In the genomic region with DNA sequence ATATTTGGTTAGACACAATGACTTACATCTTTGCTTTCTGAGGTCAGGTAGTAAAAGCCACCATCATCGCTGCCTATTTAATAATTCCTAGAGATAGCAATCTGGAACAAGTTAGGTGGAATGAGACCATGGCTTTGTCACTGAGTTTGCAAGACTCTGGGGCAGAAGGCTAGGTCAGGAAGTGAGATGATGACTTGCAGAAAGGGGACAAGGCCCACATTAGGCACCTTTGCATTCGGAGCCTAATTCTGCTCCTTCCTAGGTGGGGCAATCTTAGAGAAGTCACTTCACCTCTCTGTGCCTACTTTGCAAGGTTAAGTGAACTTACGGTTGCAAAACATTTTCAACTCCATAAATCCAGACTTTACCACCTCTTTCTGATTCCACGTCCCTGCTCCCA, we compare ENCODE assay signal across 2 cellular contexts.
TF ChIP-seq lines count a peak whose summit lies in the region.

No MANE protein-coding gene starts in this region.

TF ChIP-seq in HepG2, 621 proteins besides CTCF, POLR2A, EP300 and RAD21:
- 0 out of 2 replicates have a peak, but pooled peaks have one; percentile 19 for TF ChIP-seq NFE2L2 (IDR thresholded peaks at IDR 0.05; ENCODE audit: low read length)
- TF ChIP-seq ZNF333 (CRISPR knock-in tag; IDR thresholded peaks at IDR 0.05; ENCODE audit: borderline replicate concordance) = no peak
- TF ChIP-seq, protein P1, sequence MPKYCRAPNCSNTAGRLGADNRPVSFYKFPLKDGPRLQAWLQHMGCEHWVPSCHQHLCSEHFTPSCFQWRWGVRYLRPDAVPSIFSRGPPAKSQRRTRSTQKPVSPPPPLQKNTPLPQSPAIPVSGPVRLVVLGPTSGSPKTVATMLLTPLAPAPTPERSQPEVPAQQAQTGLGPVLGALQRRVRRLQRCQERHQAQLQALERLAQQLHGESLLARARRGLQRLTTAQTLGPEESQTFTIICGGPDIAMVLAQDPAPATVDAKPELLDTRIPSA (CRISPR knock-in tag; IDR thresholded peaks at IDR 0.05; ENCODE audit: borderline replicate concordance) = no peak
- no peak for TF ChIP-seq KDM1A (CRISPR knock-in tag; IDR thresholded peaks at IDR 0.05)
- TF ChIP-seq, protein P2, sequence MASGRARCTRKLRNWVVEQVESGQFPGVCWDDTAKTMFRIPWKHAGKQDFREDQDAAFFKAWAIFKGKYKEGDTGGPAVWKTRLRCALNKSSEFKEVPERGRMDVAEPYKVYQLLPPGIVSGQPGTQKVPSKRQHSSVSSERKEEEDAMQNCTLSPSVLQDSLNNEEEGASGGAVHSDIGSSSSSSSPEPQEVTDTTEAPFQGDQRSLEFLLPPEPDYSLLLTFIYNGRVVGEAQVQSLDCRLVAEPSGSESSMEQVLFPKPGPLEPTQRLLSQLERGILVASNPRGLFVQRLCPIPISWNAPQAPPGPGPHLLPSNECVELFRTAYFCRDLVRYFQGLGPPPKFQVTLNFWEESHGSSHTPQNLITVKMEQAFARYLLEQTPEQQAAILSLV (CRISPR knock-in tag; IDR thresholded peaks at IDR 0.05; ENCODE audit: borderline replicate concordance) = no peak
- TF ChIP-seq, protein P3, sequence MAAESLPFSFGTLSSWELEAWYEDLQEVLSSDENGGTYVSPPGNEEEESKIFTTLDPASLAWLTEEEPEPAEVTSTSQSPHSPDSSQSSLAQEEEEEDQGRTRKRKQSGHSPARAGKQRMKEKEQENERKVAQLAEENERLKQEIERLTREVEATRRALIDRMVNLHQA (CRISPR knock-in tag; IDR thresholded peaks at IDR 0.05) = no peak

TF ChIP-seq in K562, 482 proteins besides CTCF, POLR2A, EP300 and RAD21:
- TF ChIP-seq NFRKB (IDR thresholded peaks at IDR 0.05; ENCODE audit: low read depth) = no peak
- TF ChIP-seq MAFG (tag; conservative IDR thresholded peaks at IDR 0.05) = peak; percentile 67; the same call in 1 of the 2 replicates
- peak; percentile 68 for TF ChIP-seq NFE2 (IDR thresholded peaks at IDR 0.05; ENCODE audit: low read depth)
- peak; percentile 69 for TF ChIP-seq C11orf30 (IDR thresholded peaks at IDR 0.05; ENCODE audit: low read depth)
- peak; percentile 60; the same call in 1 of the 2 replicates for TF ChIP-seq ZNF316 (IDR thresholded peaks at IDR 0.05)
